Comparison of ENCODE assay signal across 8 cellular contexts in the genomic region with DNA sequence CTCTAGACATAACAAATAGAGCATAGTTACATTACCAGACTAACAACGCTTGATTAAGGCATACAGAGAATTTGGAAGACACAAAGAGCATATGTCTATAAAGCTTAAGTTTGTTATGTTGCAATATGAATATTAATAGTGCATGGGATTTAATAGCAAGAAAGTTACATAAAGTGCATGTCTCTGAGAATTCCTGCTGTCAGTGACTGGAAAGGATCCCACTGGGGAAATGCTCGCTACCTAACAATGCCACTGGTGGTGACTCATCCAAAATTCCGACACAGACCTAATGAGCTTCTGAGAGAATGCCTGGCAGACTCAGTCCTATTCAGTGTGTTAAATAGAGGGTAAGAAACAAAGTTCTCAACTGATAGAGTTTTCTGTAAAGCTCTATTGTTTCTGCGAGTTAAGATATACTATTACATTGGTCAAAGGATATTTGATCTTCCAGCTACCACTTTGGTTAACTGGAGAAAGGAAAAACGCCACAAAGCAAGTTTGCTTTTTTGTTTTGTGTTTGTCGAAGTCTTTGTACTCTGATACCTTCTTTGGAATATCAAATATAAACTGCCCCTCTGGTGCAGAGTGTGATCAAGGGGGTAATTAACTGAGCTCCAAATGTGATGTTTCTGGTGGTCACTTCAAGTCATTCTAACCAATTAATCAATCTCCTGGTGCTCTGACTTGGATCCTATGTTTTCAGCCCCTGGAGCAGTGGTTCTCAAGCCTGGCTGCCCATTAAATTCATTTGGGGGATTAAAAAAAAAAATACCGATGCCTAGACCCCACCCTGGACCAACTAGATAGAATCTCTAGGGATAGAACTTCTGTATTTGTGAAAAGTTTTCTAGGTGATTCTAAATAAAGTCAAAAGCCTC.
A peak's percentile ranks its signal among the peaks of the same experiment; 100 is the strongest.
DNase-seq lines count a peak whose midpoint lies in the region; ATAC-seq and TF ChIP-seq lines count a peak whose summit lies in the region.

No MANE protein-coding gene starts in this region.

- CTCF ChIA-PET in activated CD8-positive, alpha-beta T cell treated with anti-CD3 and anti-CD28 coated beads for 36 hours (lab: Charles Lee), result no interaction called here

- H3K36me3 ChIP-seq in HUES6 (ENCODE audit: control insufficient read depth, insufficient read depth, low read length), result no peaks in the 10 kb centered on the region
- H3K36me3 ChIP-seq in breast epithelium, result no peaks in the 10 kb centered on the region

- H3K36me3 Mint-ChIP-seq in activated CD8-positive, alpha-beta T cell treated with anti-CD3 and anti-CD28 coated beads for 36 hours (ENCODE audit: low read depth), result no peaks in the 10 kb centered on the region

- H3K27ac ChIP-seq in HUES6 (ENCODE audit: low read depth, low read length), result peak overlapping the region; percentile 44; the same call in 1 of the 2 replicates
- peak overlapping the region; percentile 53 to 73 for H3K27ac ChIP-seq in breast epithelium

- no peaks in the 10 kb centered on the region for H3K9me3 ChIP-seq in HUES6 (ENCODE audit: control insufficient read depth, insufficient read depth, low read depth, low read length)
- no peaks in the 10 kb centered on the region for H3K9me3 ChIP-seq in breast epithelium

- no peak overlapping the region for H3K4me3 ChIP-seq in HUES6 (ENCODE audit: low read depth, low read length)
- H3K4me3 ChIP-seq in breast epithelium, result no peak overlapping the region

- TF ChIP-seq CTCF in breast epithelium (IDR thresholded peaks at IDR 0.05), result no peak
- no peak for TF ChIP-seq CTCF in activated CD8-positive, alpha-beta T cell treated with anti-CD3 and anti-CD28 coated beads for 36 hours (IDR thresholded peaks at IDR 0.05)

- H3K4me3 Mint-ChIP-seq in activated CD8-positive, alpha-beta T cell treated with anti-CD3 and anti-CD28 coated beads for 36 hours, result no peak overlapping the region

- H3K9ac ChIP-seq in HUES6 (ENCODE audit: low read length), result no peak overlapping the region

- H3K27me3 ChIP-seq in HUES6 (ENCODE audit: control insufficient read depth, insufficient read depth, low read length) (no peaks in the 10 kb centered on the region), breast epithelium (no peaks in the 10 kb centered on the region)

- POLR2A ChIA-PET in activated CD8-positive, alpha-beta T cell treated with anti-CD3 and anti-CD28 coated beads for 36 hours (lab: Charles Lee), result no interaction called here

- intact Hi-C loops in breast epithelium (cut with DNase I; ENCODE audit: low total_unique reads), result no loop called here
- intact Hi-C loops in activated CD8-positive, alpha-beta T cell treated with anti-CD3 and anti-CD28 coated beads for 36 hours (cut with micrococcal nuclease), result no loop called here

- no peak for TF ChIP-seq POLR2A in breast epithelium (IDR thresholded peaks at IDR 0.05)

- H3K4me1 ChIP-seq in HUES6 (ENCODE audit: control insufficient read depth, insufficient read depth, low read length) (peaks cover 36% of the 10 kb centered on the region), breast epithelium (no peaks in the 10 kb centered on the region)

- no peaks in the 10 kb centered on the region for H3K9me3 Mint-ChIP-seq in activated CD8-positive, alpha-beta T cell treated with anti-CD3 and anti-CD28 coated beads for 36 hours

- H3K27ac Mint-ChIP-seq in activated CD8-positive, alpha-beta T cell treated with anti-CD3 and anti-CD28 coated beads for 36 hours, result no peak overlapping the region

- no peaks in the 10 kb centered on the region for H3K4me1 Mint-ChIP-seq in activated CD8-positive, alpha-beta T cell treated with anti-CD3 and anti-CD28 coated beads for 36 hours (ENCODE audit: low read depth)

- peaks cover 5% of the 10 kb centered on the region for H3K27me3 Mint-ChIP-seq in activated CD8-positive, alpha-beta T cell treated with anti-CD3 and anti-CD28 coated beads for 36 hours

- ATAC-seq in activated CD8-positive, alpha-beta T cell treated with anti-CD3 and anti-CD28 coated beads for 36 hours, result no peak
- ATAC-seq in GM18868 (IDR thresholded peaks at IDR 0.05; ENCODE audit: unreplicated experiment), result no peak
- ATAC-seq in HG02610 (IDR thresholded peaks at IDR 0.05; ENCODE audit: unreplicated experiment), result no peak

- DNase-seq in breast epithelium (ENCODE audit: low spot score in 2 of 2), result peak in 1 of 2 donors; percentile 62
- DNase-seq in iPS-NIHi7 (ENCODE audit: extremely low spot score), result peak; percentile 45
- DNase-seq in stromal cell of bone marrow (ENCODE audit: low read depth), result peak; percentile 47
- DNase-seq in SK-N-DZ (ENCODE audit: low spot score), result no peak
- no peak for DNase-seq in activated CD8-positive, alpha-beta T cell treated with anti-CD3 and anti-CD28 coated beads for 36 hours

Comparison
In these comparisons a context has a peak if more than half of its experiments do, and no peak if none do; other contexts are left out.
1. DNase-seq: peak in iPS-NIHi7 (single experiment) and stromal cell of bone marrow (single experiment); none in SK-N-DZ (single experiment) and activated CD8-positive, alpha-beta T cell treated with anti-CD3 and anti-CD28 coated beads for 36 hours (single experiment).